In the genomic region with DNA sequence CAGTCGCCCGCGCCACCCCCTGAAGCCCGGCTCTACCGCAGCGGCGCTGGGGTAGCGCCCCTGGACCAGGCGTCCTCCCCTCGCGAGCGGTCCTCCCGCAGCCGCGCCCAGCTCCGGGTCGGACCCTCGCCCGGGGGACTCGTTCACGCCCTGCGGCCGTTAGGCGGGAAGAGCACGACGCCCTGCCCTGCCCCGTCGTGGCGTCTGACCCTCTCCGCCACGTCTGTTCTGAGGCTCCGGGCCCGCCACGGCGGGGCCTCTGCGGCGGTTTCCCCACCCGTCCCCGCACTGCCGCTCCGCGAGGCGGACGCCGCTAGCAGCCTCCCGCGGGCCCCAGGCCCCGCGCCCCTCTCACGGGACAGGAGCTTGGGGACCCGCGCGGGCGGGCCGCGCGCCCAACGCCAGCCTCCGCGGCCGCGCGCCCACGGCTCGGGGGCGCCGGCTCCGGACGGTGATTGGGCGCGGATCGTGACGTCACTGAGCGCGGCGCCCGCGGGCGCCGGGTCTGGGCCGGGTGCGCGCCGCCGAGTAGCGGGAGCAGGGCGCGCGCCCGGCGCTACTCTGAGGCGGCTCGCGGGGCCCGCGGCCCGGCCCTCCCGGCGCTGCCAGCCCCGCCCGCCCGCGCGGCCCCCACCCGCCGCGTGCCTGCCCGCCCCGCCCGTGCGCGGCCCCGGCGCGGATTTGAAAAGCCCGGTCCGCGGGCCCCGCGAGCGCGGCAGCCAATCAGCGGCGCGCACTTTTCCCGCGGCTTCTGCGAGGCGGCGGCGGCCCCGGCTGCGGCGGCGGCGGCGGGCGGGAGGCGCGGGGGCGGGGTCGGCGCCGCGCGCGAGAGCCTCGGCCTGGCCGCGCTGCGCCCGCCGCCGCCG, we compare ENCODE assay signal across 8 cellular contexts. TPM values are rescaled to one million over a fixed set of nuclear protein-coding genes. Genes with fewer than 3 reads are reported as not detected.
A peak's percentile ranks its signal among the peaks of the same experiment; 100 is the strongest.
DNase-seq lines count a peak whose midpoint lies in the region; ATAC-seq and TF ChIP-seq lines count a peak whose summit lies in the region.

A gene (plus strand): TSS at position 816 of the 866 bp plus-strand sequence. CDS start 29,262 bp downstream, outside the sequence.

- peak; percentile 67 for ATAC-seq in HG02642 (IDR thresholded peaks at IDR 0.05; ENCODE audit: poor library complexity, unreplicated experiment)

- DNase-seq in NCI-H1105 (lab: John Stamatoyannopoulos, UW) (peak; percentile 82), SW480 (ENCODE audit: low spot score) (peak; percentile 80), cardiac muscle cell (ENCODE audit: low read depth in 1 of 2, low spot score in 1 of 2) (peak; percentile 93 to 95), pons (ENCODE audit: low spot score) (peak; percentile 73), tibial nerve (ENCODE audit: low spot score in 2 of 2) (peak; percentile 76 to 78)
- DNase-seq in activated naive CD8-positive, alpha-beta T cell treated with anti-CD3 and anti-CD28 coated beads, Interleukin-2, amount 50 U/mL, for 16 hours (ENCODE audit: low read depth, low spot score) = peak; percentile 71

- WGBS in tibial nerve, 2 donors = 1 to 2% methylated on average over 38 to 63 of the region's 155 CpGs

- peaks cover 15% of the 10 kb centered on the region for H3K4me1 ChIP-seq in cardiac muscle cell (ENCODE audit: low read depth)
- H3K4me1 ChIP-seq in tibial nerve = peaks cover 0 to 24% (median 18%) of the 10 kb centered on the region in 4 donors

- no peaks in the 10 kb centered on the region for H3K9me3 ChIP-seq in cardiac muscle cell (ENCODE audit: low read depth)
- H3K9me3 ChIP-seq in tibial nerve = no peaks in the 10 kb centered on the region

- H3K36me3 ChIP-seq in cardiac muscle cell (no peaks in the 10 kb centered on the region), tibial nerve (no peaks in the 10 kb centered on the region)

- H3K27ac ChIP-seq in cardiac muscle cell (peak within 1 kb of the TSS; percentile 95), tibial nerve (peak within 1 kb of the TSS; percentile 86 to 100 (median 98))

- TF ChIP-seq CTCF in GM12875 (IDR thresholded peaks at IDR 0.05; ENCODE audit: borderline replicate concordance, insufficient read depth, low read depth, low read length) = no peak
- TF ChIP-seq CTCF in cardiac muscle cell (IDR thresholded peaks at IDR 0.05; ENCODE audit: low read depth, low read length) = no peak
- TF ChIP-seq CTCF in tibial nerve (IDR thresholded peaks at IDR 0.05) = peak in 1 of 5 experiments; percentile 38

- peak in 1 of 2 donors; percentile 66 for TF ChIP-seq EP300 in tibial nerve (IDR thresholded peaks at IDR 0.05)

- TF ChIP-seq POLR2A in tibial nerve (IDR thresholded peaks at IDR 0.05) = peak; percentile 52 to 72

- H3K27me3 ChIP-seq in cardiac muscle cell (no peaks in the 10 kb centered on the region), tibial nerve (no peaks in the 10 kb centered on the region)

- H3K4me3 ChIP-seq in GM12875 (ENCODE audit: low read depth, low read length) (peak within 1 kb of the TSS; percentile 78), cardiac muscle cell (peak within 1 kb of the TSS; percentile 89), tibial nerve (peak within 1 kb of the TSS; percentile 92 to 99 (median 94))

RNA-seq across cellular contexts. Expression of the gene that starts here (rescaled TPM):
- total RNA-seq in cardiac muscle cell (49.8 and 91.3 TPM in 2 replicates), tibial nerve (10 to 100 TPM; 27.2 to 45.6 (median 32.2) TPM)
- polyA plus RNA-seq in cardiac muscle cell = 49.0 and 84.6 TPM in 2 replicates

Comparison
In these comparisons a context has a peak if more than half of its experiments do, and no peak if none do; other contexts are left out.
1. Peak in every context shown above with its lines: DNase-seq, ATAC-seq, H3K4me3 ChIP-seq and H3K27ac ChIP-seq.